ENCODE assay signal across 25 cellular contexts in the genomic region with DNA sequence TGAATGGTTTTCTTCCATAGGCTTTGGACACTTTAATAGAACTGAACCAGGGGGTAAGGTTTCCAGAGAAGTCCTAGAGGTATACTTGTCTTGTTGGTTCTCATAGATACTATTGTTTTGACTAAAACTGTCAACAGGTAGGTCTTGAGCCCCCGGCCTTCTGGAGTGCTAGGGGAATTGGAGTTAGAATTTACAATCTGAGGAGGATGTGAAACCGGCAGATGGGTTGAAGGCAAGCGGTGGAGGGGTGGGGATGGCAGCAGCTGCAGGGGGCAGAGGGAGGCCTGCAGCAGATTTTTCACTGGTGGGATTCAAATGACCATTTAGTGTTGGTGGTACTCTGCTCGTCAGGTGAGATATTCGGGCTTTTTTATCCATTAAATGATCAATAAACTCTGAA. TPM values are rescaled to one million over a fixed set of nuclear protein-coding genes. Genes with fewer than 3 reads are reported as not detected.
DNase-seq lines count a peak whose midpoint lies in the region; ATAC-seq, FAIRE-seq and TF ChIP-seq lines count a peak whose summit lies in the region.
"Had no signal": no experiment of that assay in that cellular context is flagged by ENCODE, and none has a peak within 500 bp of the region (broad histone marks: within the 10 kb centered on the region; RNA-seq: fewer than 3 reads in every experiment).

No MANE protein-coding gene starts in this region.

- DNase-seq in GM12878 (ENCODE audit: low read depth, low spot score) (no peak), SHP77 treated with DMSO at 0.1 percent for 48 hours (lab: John Stamatoyannopoulos, UW) (no peak), left lobe of liver (ENCODE audit: low spot score) (no peak)
- DNase-seq in naive thymus-derived CD4-positive, alpha-beta T cell: no peak
- DNase-seq: Caco-2, DMS 273 treated with DMSO at 0.1 percent for 48 hours, DND-41, Kasumi-1, NCI-H1092 treated with DMSO at 0.1 percent for 48 hours, NCI-H146, NCI-H2029, NCI-H2171, NCI-H345, NCI-H524, NCI-H774 had no signal

- POLR2A ChIA-PET in GM12878 (lab: Charles Lee): no interaction called here
- POLR2A ChIA-PET in naive thymus-derived CD4-positive, alpha-beta T cell (lab: Charles Lee): no interaction called here

- H3K79me2 ChIP-seq in DOHH2 (ENCODE audit: control insufficient read depth, low read length): no peaks in the 10 kb centered on the region
- H3K79me2 ChIP-seq in OCI-LY3 (ENCODE audit: low read length): no peaks in the 10 kb centered on the region
- H3K79me2 ChIP-seq in GM12878 (ENCODE audit: control insufficient read depth, insufficient read depth, low read length): no peaks in the 10 kb centered on the region

- CTCF ChIA-PET in GM12878 (lab: Yijun Ruan, JAX): interaction anchor here (0.8 kb wide), 1 partner anchor 13 kb away, joined by 4 read pairs; no protein-coding TSS in a partner anchor
- CTCF ChIA-PET in naive thymus-derived CD4-positive, alpha-beta T cell (lab: Charles Lee): no interaction called here

- TF ChIP-seq EP300 in GM12878 (IDR thresholded peaks at IDR 0.05; ENCODE audit: borderline replicate concordance in 1 of 2, control insufficient read depth in 1 of 2, low read depth in 2 of 2, low read length in 2 of 2): no peak

- no peak; the same call in 2 of the 3 replicates for ATAC-seq in GM12878
- no peak for ATAC-seq in HG03095 (IDR thresholded peaks at IDR 0.05; ENCODE audit: unreplicated experiment)
- no peak for ATAC-seq in naive thymus-derived CD4-positive, alpha-beta T cell
- ATAC-seq in left lobe of liver: no peak
- ATAC-seq: A549, HCT116 had no signal

- no TSS peak for BruUV-seq in GM12878 (replicated peaks; lab: Mats Ljungman, UMichigan)

- H3F3A ChIP-seq in DOHH2 (ENCODE audit: control insufficient read depth, insufficient read depth): peaks cover 6% of the 10 kb centered on the region

- no peaks in the 10 kb centered on the region for H3K9me3 ChIP-seq in DOHH2 (ENCODE audit: control insufficient read depth, insufficient read depth, low read length)
- H3K9me3 ChIP-seq in OCI-LY3 (ENCODE audit: insufficient read depth, low read length): no peaks in the 10 kb centered on the region
- no peaks in the 10 kb centered on the region; the same call in none of the 3 replicates for H3K9me3 ChIP-seq in GM12878 (replicated peaks; ENCODE audit: control insufficient read depth, insufficient read depth, low read length)
- no peaks in the 10 kb centered on the region for H3K9me3 ChIP-seq in naive thymus-derived CD4-positive, alpha-beta T cell (ENCODE audit: control insufficient read depth in 2 of 3, low read length in 3 of 3)
- H3K9me3 ChIP-seq: Caco-2 had no signal

- H4K20me1 ChIP-seq in DOHH2 (ENCODE audit: control insufficient read depth, insufficient read depth, low read depth, low read length) (no peaks in the 10 kb centered on the region), OCI-LY3 (ENCODE audit: insufficient read depth, low read length) (no peaks in the 10 kb centered on the region), GM12878 (ENCODE audit: control insufficient read depth, insufficient read depth) (no peaks in the 10 kb centered on the region)

- in situ Hi-C loops in GM12878 (cut with MboI): no loop called here

- peak overlapping the region; percentile 8 for H3K4me3 ChIP-seq in DOHH2 (ENCODE audit: low read length)
- H3K4me3 ChIP-seq in OCI-LY3 (ENCODE audit: low read length): peak overlapping the region; percentile 62
- no peak overlapping the region for H3K4me3 ChIP-seq in GM12878
- H3K4me3 ChIP-seq in naive thymus-derived CD4-positive, alpha-beta T cell (ENCODE audit: low read length): no peak overlapping the region
- H3K4me3 ChIP-seq: A549 had no signal

- H3K9ac ChIP-seq in OCI-LY3 (ENCODE audit: low read length) (no peak overlapping the region), GM12878 (ENCODE audit: control insufficient read depth, insufficient read depth, low read length) (no peak overlapping the region)

- peaks cover 7% of the 10 kb centered on the region for H3K27me3 ChIP-seq in DOHH2 (ENCODE audit: control insufficient read depth, low read length)
- peaks cover 39% of the 10 kb centered on the region for H3K27me3 ChIP-seq in OCI-LY3 (ENCODE audit: low read depth, low read length)
- peaks cover under 1 to 7% of the 10 kb centered on the region in 2 experiments for H3K27me3 ChIP-seq in GM12878 (replicated peaks in 1 of 2; ENCODE audit: control insufficient read depth in 2 of 2, insufficient read depth in 2 of 2, low read length in 1 of 2)
- peaks cover 7 to 14% of the 10 kb centered on the region in 2 donors for H3K27me3 ChIP-seq in naive thymus-derived CD4-positive, alpha-beta T cell (ENCODE audit: control insufficient read depth in 2 of 2, insufficient read depth in 2 of 2, low read length in 2 of 2)

- H3K27me3 Mint-ChIP-seq in IgD-negative memory B cell: no peaks in the 10 kb centered on the region
- H3K27me3 Mint-ChIP-seq in naive thymus-derived CD4-positive, alpha-beta T cell: peaks cover 37 to 72% (median 54%) of the 10 kb centered on the region in 5 donors

- intact Hi-C loops in GM12878 (cut with micrococcal nuclease; ENCODE audit: unreplicated experiment): no loop called here
- intact Hi-C loops in naive thymus-derived CD4-positive, alpha-beta T cell (cut with micrococcal nuclease): no loop called here

- TF ChIP-seq CTCF in DOHH2 (IDR thresholded peaks at IDR 0.05; ENCODE audit: low read depth, low read length, poor library complexity, severe bottlenecking) (no peak), OCI-LY3 (IDR thresholded peaks at IDR 0.05; ENCODE audit: low read depth, low read length) (no peak), GM12878 (IDR thresholded peaks at IDR 0.05 in 2 of 3, conservative IDR thresholded peaks at IDR 0.05 in 1 of 3; ENCODE audit: control insufficient read depth in 2 of 3, extremely low read depth in 1 of 3, insufficient read depth in 1 of 3, low read depth in 3 of 3, low read length in 3 of 3) (no peak)

- H3K27ac Mint-ChIP-seq in IgD-negative memory B cell: peak overlapping the region; percentile 61 to 93 (median 73)
- H3K27ac Mint-ChIP-seq in naive thymus-derived CD4-positive, alpha-beta T cell: no peak overlapping the region
- H3K27ac Mint-ChIP-seq: CD4-positive, alpha-beta memory T cell; T-helper 1 cell treated with Interleukin-12 subunit alpha and Interleukin-12 subunit beta and Interleukin-4 antibody, amounts not matched to agents 30 μg/mL and 1 μg/mL, for 36 hours had no signal

- H3K9me3 Mint-ChIP-seq in IgD-negative memory B cell: no peaks in the 10 kb centered on the region
- no peaks in the 10 kb centered on the region for H3K9me3 Mint-ChIP-seq in naive thymus-derived CD4-positive, alpha-beta T cell
- H3K9me3 Mint-ChIP-seq: T-helper 1 cell treated with Interleukin-12 subunit alpha and Interleukin-12 subunit beta and Interleukin-4 antibody, amounts not matched to agents 30 μg/mL and 1 μg/mL, for 36 hours had no signal

- no peaks in the 10 kb centered on the region for H3K9me2 ChIP-seq in DOHH2 (replicated peaks; ENCODE audit: control insufficient read depth, low read length)

- TF ChIP-seq RAD21 in GM12878 (IDR thresholded peaks at IDR 0.05; ENCODE audit: insufficient read depth, low read depth, low read length): no peak

- RAD21 ChIA-PET in GM12878 (lab: Charles Lee; ENCODE audit: unreplicated experiment): no interaction called here

- peak overlapping the region; percentile 49 to 88 (median 78) for H3K4me3 Mint-ChIP-seq in IgD-negative memory B cell
- H3K4me3 Mint-ChIP-seq in naive thymus-derived CD4-positive, alpha-beta T cell: no peak overlapping the region
- H3K4me3 Mint-ChIP-seq: T-helper 1 cell treated with Interleukin-12 subunit alpha and Interleukin-12 subunit beta and Interleukin-4 antibody, amounts not matched to agents 30 μg/mL and 1 μg/mL, for 36 hours had no signal

- no peak for TF ChIP-seq POLR2A in GM12878 (IDR thresholded peaks at IDR 0.05; ENCODE audit: low read depth, low read length)

- H2AFZ ChIP-seq in OCI-LY3 (ENCODE audit: low read depth, low read length) (no peak overlapping the region), GM12878 (ENCODE audit: control insufficient read depth, low read depth, low read length) (no peak overlapping the region)

- 0 out of 2 replicates have a peak overlapping the region, but pooled peaks have one; percentile 14 for H3K27ac ChIP-seq in DOHH2 (ENCODE audit: low read depth, low read length)
- peak overlapping the region; percentile 41 for H3K27ac ChIP-seq in OCI-LY3 (ENCODE audit: low read length)
- no peak overlapping the region for H3K27ac ChIP-seq in GM12878 (ENCODE audit: control insufficient read depth, insufficient read depth)
- no peak overlapping the region for H3K27ac ChIP-seq in naive thymus-derived CD4-positive, alpha-beta T cell (ENCODE audit: low read depth, low read length)
- H3K27ac ChIP-seq: A549 had no signal

- H3K4me1 Mint-ChIP-seq in IgD-negative memory B cell: peaks cover 20 to 47% (median 38%) of the 10 kb centered on the region in 3 donors
- H3K4me1 Mint-ChIP-seq in naive thymus-derived CD4-positive, alpha-beta T cell: peaks cover 2 to 19% (median 13%) of the 10 kb centered on the region in 7 donors

- no peaks in the 10 kb centered on the region for H3K36me3 ChIP-seq in DOHH2 (ENCODE audit: control insufficient read depth, low read length)
- H3K36me3 ChIP-seq in OCI-LY3 (replicated peaks; ENCODE audit: low read depth, low read length): no peaks in the 10 kb centered on the region
- no peaks in the 10 kb centered on the region for H3K36me3 ChIP-seq in GM12878 (ENCODE audit: control insufficient read depth in 2 of 2, insufficient read depth in 2 of 2, low read length in 1 of 2)
- no peaks in the 10 kb centered on the region for H3K36me3 ChIP-seq in naive thymus-derived CD4-positive, alpha-beta T cell (ENCODE audit: control insufficient read depth in 2 of 3, insufficient read depth in 3 of 3, low read length in 3 of 3)

- peak overlapping the region; percentile 49 for H3K4me2 ChIP-seq in DOHH2 (ENCODE audit: low read length)
- peak overlapping the region; percentile 66 for H3K4me2 ChIP-seq in OCI-LY3 (ENCODE audit: low read length)
- H3K4me2 ChIP-seq in GM12878 (ENCODE audit: control insufficient read depth, insufficient read depth): peak overlapping the region; percentile 13; the same call in 1 of the 2 replicates
- H3K4me2 ChIP-seq: A549 had no signal

- no peak for FAIRE-seq in GM12878 (lab: Jason Lieb, UNC)

- SMC1A ChIA-PET in GM12878 (lab: Charles Lee; ENCODE audit: uncharacterized antibody, unreplicated experiment): interaction anchor here (0.5 kb wide), 1 partner anchor 1136 kb away, joined by 3 read pairs; no protein-coding TSS in a partner anchor

- peaks cover 5% of the 10 kb centered on the region for H3K36me3 Mint-ChIP-seq in IgD-negative memory B cell
- H3K36me3 Mint-ChIP-seq in naive thymus-derived CD4-positive, alpha-beta T cell: no peaks in the 10 kb centered on the region
- H3K36me3 Mint-ChIP-seq: CD4-positive, alpha-beta memory T cell had no signal

- WGBS in GM12878 (ENCODE audit: insufficient coverage, insufficient replicate concordance, low lambda C conversion rate, missing lambda C conversion rate): 47% methylated on average over 5 of the region's 5 CpGs

- H3K4me1 ChIP-seq in DOHH2 (ENCODE audit: control insufficient read depth, low read length) (peaks cover 58% of the 10 kb centered on the region), OCI-LY3 (ENCODE audit: low read length) (peaks cover 57% of the 10 kb centered on the region), GM12878 (ENCODE audit: control insufficient read depth, insufficient read depth, low read length) (peaks cover 27% of the 10 kb centered on the region)
- H3K4me1 ChIP-seq in naive thymus-derived CD4-positive, alpha-beta T cell (ENCODE audit: control insufficient read depth in 2 of 2, insufficient read depth in 2 of 2, low read length in 2 of 2): peaks cover 0 to 1% of the 10 kb centered on the region in 2 donors
- H3K4me1 ChIP-seq: Caco-2 had no signal

RNA-seq across cellular contexts. Expression of a gene that starts 4.3 kb away (rescaled TPM):
- polyA plus RNA-seq in IgD-negative memory B cell (20.5 TPM), GM12878 (2011; rRNA removed) (0.06 and 0.26 TPM in 2 replicates), GM12878 (2014; fragmentation: Illumina TruSeq; extraction: Trizol) (0.44 and 0.65 TPM in 2 replicates), GM12878 (2014; fragmentation: Nextera tagmentation; extraction: Ambion mirVana) (under 1 TPM; 0.21 to 0.31 TPM), GM12878 (2014; rRNA removed) (0.96 and 1.2 TPM in 2 replicates), GM12878 (2016; fragmentation: Nextera tagmentation; extraction: Ambion mirVana) (not detected)
- total RNA-seq in GM12878 (2013; cell fraction: nucleolus; rRNA removed): 4.4 and 5.2 TPM in 2 replicates
- total RNA-seq in GM12878 (2014; rRNA removed) (0.87 and 0.90 TPM in 2 replicates), GM12878 (2014; rRNA removed; fragmentation: Illumina TruSeq; extraction: Trizol) (0.60 and 0.81 TPM in 2 replicates), GM12878 (2021) (0.72 and 1.4 TPM in 2 replicates), left lobe of liver (9.5 TPM)
- polyA plus RNA-seq in GM12878 (2011; ENCODE audit: low read depth): 1.9 TPM
- polyA plus RNA-seq in GM12878 (2011; cell fraction: cytosol; rRNA removed): 0.07 and 0.15 TPM in 2 replicates
- polyA plus RNA-seq in GM12878 (2011; cell fraction: nucleus; rRNA removed): 0.21 and 0.42 TPM in 2 replicates
- polyA plus RNA-seq in GM12878 (2012): 2.3 TPM in 1 of 2 replicates, not detected in the other
- polyA minus RNA-seq in GM12878 (2011; rRNA and poly(A)+ RNA removed): not detected in 2 replicates
- not detected in 2 replicates for polyA minus RNA-seq in GM12878 (2011; cell fraction: cytosol; rRNA and poly(A)+ RNA removed)
- 0.12 and 0.19 TPM in 2 replicates for polyA minus RNA-seq in GM12878 (2011; cell fraction: nucleus; rRNA and poly(A)+ RNA removed)
- 10 to 100 TPM in 1 of 5 experiments, 1 to 10 TPM in 1, under 1 TPM in 1, not detected in 2; 0.16 to 13.2 (median 1.7) TPM for total RNA-seq in naive thymus-derived CD4-positive, alpha-beta T cell
- under 1 TPM in 1 of 2 donors, not detected in 1; 0.09 TPM for polyA plus RNA-seq in naive thymus-derived CD4-positive, alpha-beta T cell
- total RNA-seq: Caco-2; CD4-positive, alpha-beta memory T cell; G401; SK-MEL-5 had no signal

Comparison
In these comparisons a context has a peak if more than half of its experiments do, and no peak if none do; other contexts are left out.
1. H3K27ac ChIP-seq: peak in DOHH2 (single experiment) and OCI-LY3 (single experiment); none in GM12878 (single experiment) and naive thymus-derived CD4-positive, alpha-beta T cell (single experiment).
2. H3K4me2 ChIP-seq: peak in every context shown above with its lines; median percentile 66 in OCI-LY3; 49 in DOHH2; 13 in GM12878.
3. H3K4me3 ChIP-seq: peak in DOHH2 (single experiment) and OCI-LY3 (single experiment); none in GM12878 (single experiment) and naive thymus-derived CD4-positive, alpha-beta T cell (single experiment).
4. H3K27ac Mint-ChIP-seq: peak in IgD-negative memory B cell (3 of 3); none in naive thymus-derived CD4-positive, alpha-beta T cell (0 of 9).
5. H3K4me3 Mint-ChIP-seq: peak in IgD-negative memory B cell (4 of 4); none in naive thymus-derived CD4-positive, alpha-beta T cell (0 of 10).